Comparison of ENCODE assay signal across 15 cellular contexts in the genomic region with DNA sequence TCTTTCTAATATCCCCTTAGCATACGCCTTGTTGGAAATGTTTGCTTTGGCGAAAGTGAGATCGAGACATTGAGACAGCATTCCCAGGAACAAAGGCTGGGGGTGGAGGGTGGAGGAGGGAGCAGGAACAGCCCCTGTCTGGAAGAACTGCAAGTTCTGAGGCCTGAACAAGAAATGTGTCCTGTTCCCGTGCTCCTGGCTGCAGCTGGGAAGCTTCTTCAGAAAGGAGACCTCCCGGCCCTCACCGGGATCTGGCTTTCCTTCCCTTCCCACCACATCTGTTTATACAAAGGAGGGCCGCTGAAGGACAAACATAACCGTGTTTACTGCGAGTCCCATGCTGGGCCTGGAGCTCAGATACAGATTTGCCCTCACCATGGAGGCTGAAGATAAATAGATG. TPM values are rescaled to one million over a fixed set of nuclear protein-coding genes. Genes with fewer than 3 reads are reported as not detected.
DNase-seq lines count a peak whose midpoint lies in the region; ATAC-seq and TF ChIP-seq lines count a peak whose summit lies in the region.
"Had no signal": no experiment of that assay in that cellular context is flagged by ENCODE, and none has a peak within 500 bp of the region (broad histone marks: within the 10 kb centered on the region; RNA-seq: fewer than 3 reads in every experiment).

No MANE protein-coding gene starts in this region.

- H3K4me3 ChIP-seq in H7 (ENCODE audit: insufficient read depth, low read depth, low read length) (peak overlapping the region; percentile 49; the same call in 1 of the 2 replicates), NT2/D1 (ENCODE audit: insufficient read length, low read depth) (peak overlapping the region; percentile 37), iPS-18a (ENCODE audit: low read length) (peak overlapping the region; percentile 59), coronary artery (no peak overlapping the region)
- no peak overlapping the region for H3K4me3 ChIP-seq in effector memory CD4-positive, alpha-beta T cell (ENCODE audit: insufficient read depth, low read depth, low read length, poor library complexity, severe bottlenecking)
- H3K4me3 ChIP-seq: lung, smooth muscle cell had no signal

- no peak overlapping the region for H3K9ac ChIP-seq in NT2/D1 (ENCODE audit: insufficient read length, low read depth)
- H3K9ac ChIP-seq in iPS-18a (ENCODE audit: low read length): no peak overlapping the region

- H3K27ac ChIP-seq in iPS-18a (ENCODE audit: low read length) (no peak overlapping the region), coronary artery (peak overlapping the region in 1 of 2 donors; percentile 4)
- H3K27ac ChIP-seq in effector memory CD4-positive, alpha-beta T cell (ENCODE audit: insufficient read depth, low read length, poor library complexity, severe bottlenecking): no peak overlapping the region

- H3K4me1 ChIP-seq in NT2/D1 (ENCODE audit: insufficient read depth, insufficient read length) (no peaks in the 10 kb centered on the region), iPS-18a (ENCODE audit: control insufficient read depth, low read depth, low read length) (peaks cover 12% of the 10 kb centered on the region)
- H3K4me1 ChIP-seq in effector memory CD4-positive, alpha-beta T cell (ENCODE audit: control insufficient read depth, insufficient read depth, low read length, poor library complexity, severe bottlenecking): no peaks in the 10 kb centered on the region

- H3K27me3 ChIP-seq in H7 (ENCODE audit: control insufficient read depth, insufficient read depth, low read length) (peaks cover 66% of the 10 kb centered on the region), NT2/D1 (ENCODE audit: insufficient read depth, insufficient read length) (peaks cover 74% of the 10 kb centered on the region), iPS-18a (ENCODE audit: control insufficient read depth, insufficient read depth, low read length) (peaks cover 79% of the 10 kb centered on the region)
- peaks cover 9% of the 10 kb centered on the region for H3K27me3 ChIP-seq in effector memory CD4-positive, alpha-beta T cell (replicated peaks; ENCODE audit: control insufficient read depth, insufficient read depth, low read length, poor library complexity, severe bottlenecking)

- TF ChIP-seq CTCF in coronary artery (IDR thresholded peaks at IDR 0.05): no peak

- no peaks in the 10 kb centered on the region for H3K36me3 ChIP-seq in H7 (replicated peaks; ENCODE audit: control insufficient read depth, insufficient read depth, low read length)
- H3K36me3 ChIP-seq in NT2/D1 (ENCODE audit: insufficient read depth, insufficient read length, low read length): no peaks in the 10 kb centered on the region
- no peaks in the 10 kb centered on the region for H3K36me3 ChIP-seq in iPS-18a (ENCODE audit: control insufficient read depth, low read depth, low read length)
- H3K36me3 ChIP-seq in effector memory CD4-positive, alpha-beta T cell (ENCODE audit: control insufficient read depth, insufficient read depth, low read length): no peaks in the 10 kb centered on the region

- intact Hi-C loops in sciatic nerve (cut with DNase I): no loop called here

- no peaks in the 10 kb centered on the region for H3K9me3 ChIP-seq in NT2/D1 (ENCODE audit: insufficient read depth, low read length)
- no peaks in the 10 kb centered on the region for H3K9me3 ChIP-seq in iPS-18a (ENCODE audit: control insufficient read depth, low read depth, low read length)
- H3K9me3 ChIP-seq in effector memory CD4-positive, alpha-beta T cell (ENCODE audit: control insufficient read depth, low read length): no peaks in the 10 kb centered on the region

- DNase-seq in H7 (peak; percentile 58), NT2/D1 (ENCODE audit: low read depth, low spot score) (peak; percentile 32), sciatic nerve (ENCODE audit: low spot score) (no peak), HUDEP-2 (lab: John Stamatoyannopoulos, UW; ENCODE audit: unreplicated experiment in 76 of 76) (no peak), coronary artery (ENCODE audit: low spot score) (no peak)
- no peak for DNase-seq in effector memory CD4-positive, alpha-beta T cell
- DNase-seq: activated CD8-positive, alpha-beta memory T cell treated with anti-CD3 and anti-CD28 coated beads, Interleukin-2, amount 50 U/mL, for 4 hours; aorta; T-helper 17 cell had no signal

- peak; percentile 84 for ATAC-seq in sciatic nerve
- ATAC-seq in HG02610 (IDR thresholded peaks at IDR 0.05; ENCODE audit: unreplicated experiment): no peak
- ATAC-seq: esophagus mucosa, HepG2, T-helper 17 cell had no signal

RNA-seq across cellular contexts. Expression of gene AFF3, which starts 35.9 kb away (rescaled TPM):
- total RNA-seq in H7 (2014; rRNA removed; shearing (Covaris generic)): 0.07 and 0.37 TPM in 2 replicates
- total RNA-seq in sciatic nerve: 14.2 TPM
- total RNA-seq: HepG2 had no signal

Comparison
In these comparisons a context has a peak if more than half of its experiments do, and no peak if none do; other contexts are left out.
1. DNase-seq: peak in H7 (single experiment) and NT2/D1 (single experiment); none in sciatic nerve (single experiment), HUDEP-2 (0 of 76), effector memory CD4-positive, alpha-beta T cell (0 of 3) and coronary artery (single experiment).
2. H3K4me3 ChIP-seq: peak in H7 (single experiment), NT2/D1 (single experiment) and iPS-18a (single experiment); none in effector memory CD4-positive, alpha-beta T cell (single experiment) and coronary artery (single experiment).
3. RNA of gene AFF3, which starts 35.9 kb away (total RNA-seq): 14.2 TPM in sciatic nerve (single experiment); 0.07 to 0.37 TPM in H7; every median in the first group is over 10 times any median in the second.